ENCODE assay signal across 1 cellular context in genomic region chr13:41942462-41943094, GRCh38.
TF ChIP-seq lines count a peak whose summit lies in the region.

No MANE protein-coding gene starts in this region.

TF ChIP-seq in H1, 55 proteins besides CTCF, POLR2A, EP300 and RAD21 (continued from another document):
- no peak for TF ChIP-seq RBBP5 (IDR thresholded peaks at IDR 0.05; ENCODE audit: borderline replicate concordance, low read depth, low read length)
- no peak for TF ChIP-seq RXRA (IDR thresholded peaks at IDR 0.05; ENCODE audit: insufficient read depth, low read depth, low read length)
